ENCODE assay signal across 16 cellular contexts in genomic region chr21:17269760-17270159, GRCh38.
"Had no signal": no experiment of that assay in that cellular context is flagged by ENCODE, and none has a peak within 500 bp of the region (broad histone marks: within the 10 kb centered on the region; RNA-seq: fewer than 3 reads in every experiment).

No MANE protein-coding gene starts in this region.

- H3K4me3 ChIP-seq: breast epithelium, Peyer's patch had no signal

- ATAC-seq: activated CD8-positive, alpha-beta memory T cell treated with anti-CD3 and anti-CD28 coated beads, Interleukin-2, amount 10 ng/mL, durations not matched to agents 7 days and 5 days; T-helper 17 cell had no signal

- H3K27ac ChIP-seq: breast epithelium, Peyer's patch, RWPE1 had no signal

- H3K36me3 ChIP-seq: breast epithelium, Peyer's patch had no signal

- H3K4me1 ChIP-seq: breast epithelium, Peyer's patch had no signal

- DNase-seq: activated CD4-positive, alpha-beta T cell treated with anti-CD3 and anti-CD28 coated beads for 48 hours; activated CD4-positive, alpha-beta T cell treated with anti-CD3 and anti-CD28 coated beads, Interleukin-2, amount 50 U/mL, for 48 hours; activated CD4-positive, CD25-positive, alpha-beta regulatory T cell treated with anti-CD3 and anti-CD28 coated beads, Interleukin-2, amount 50 U/mL, for 72 hours; activated CD8-positive, alpha-beta memory T cell treated with anti-CD3 and anti-CD28 coated beads, Interleukin-2, amount 10 ng/mL, durations not matched to agents 7 days and 5 days; activated effector memory CD4-positive, alpha-beta T cell treated with Interleukin-2 at 50 U/mL for 16 hours; activated naive CD4-positive, alpha-beta T cell; activated T-cell treated with anti-CD3 and anti-CD28 coated beads, Interleukin-2, amount 50 U/mL, for 24 hours; aorta; KG1; NCI-H1930; Peyer's patch; SHP77 treated with DMSO at 0.1 percent for 48 hours; T-helper 17 cell; T-helper 9 cell had no signal

- H3K27me3 ChIP-seq: breast epithelium, Peyer's patch had no signal

- H3K9me3 ChIP-seq: breast epithelium, Peyer's patch had no signal
